ENCODE assay signal across 9 cellular contexts in the genomic region with DNA sequence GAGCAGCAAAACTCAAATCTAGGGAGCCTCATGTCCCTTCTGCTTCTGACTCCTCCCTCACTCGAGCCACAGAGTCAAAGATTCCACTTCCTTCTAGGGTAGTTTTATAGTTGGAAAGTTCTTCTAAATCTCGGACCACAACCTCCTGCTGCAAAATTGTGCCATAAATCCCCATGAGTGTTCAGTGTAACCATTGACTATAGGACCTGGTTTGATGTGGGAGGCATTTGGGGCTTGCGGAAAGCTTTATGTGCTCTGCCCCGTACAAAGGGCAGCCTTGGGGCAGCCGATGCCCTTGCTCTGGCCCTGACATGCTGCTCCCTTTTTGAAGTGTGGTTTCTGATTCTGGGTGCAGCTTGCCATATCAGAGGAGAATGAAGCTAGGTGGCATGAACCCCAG. TPM values are rescaled to one million over a fixed set of nuclear protein-coding genes. Genes with fewer than 3 reads are reported as not detected.
DNase-seq lines count a peak whose midpoint lies in the region; ATAC-seq and TF ChIP-seq lines count a peak whose summit lies in the region.
"Had no signal": no experiment of that assay in that cellular context is flagged by ENCODE, and none has a peak within 500 bp of the region (broad histone marks: within the 10 kb centered on the region; RNA-seq: fewer than 3 reads in every experiment).

No MANE protein-coding gene starts in this region.

- peaks cover 0 to 22% (median 10%) of the 10 kb centered on the region in 4 donors for H3K4me1 ChIP-seq in stomach

- H3K4me3 Mint-ChIP-seq in HFFc6 = no peak overlapping the region
- peak overlapping the region; percentile 77 for H3K4me3 Mint-ChIP-seq in activated CD8-positive, alpha-beta T cell treated with anti-CD3 and anti-CD28 coated beads for 36 hours

- no peaks in the 10 kb centered on the region for H3K27me3 Mint-ChIP-seq in HFFc6 (ENCODE audit: insufficient read depth)
- no peaks in the 10 kb centered on the region for H3K27me3 Mint-ChIP-seq in activated CD8-positive, alpha-beta T cell treated with anti-CD3 and anti-CD28 coated beads for 36 hours

- peak overlapping the region in 2 of 5 donors; percentile 50 to 67 for H3K27ac ChIP-seq in stomach
- H3K27ac ChIP-seq: RWPE1 had no signal

- peak; percentile 75 for DNase-seq in AG10803 (ENCODE audit: low read depth)
- no peak for DNase-seq in HFFc6
- peak; percentile 89 for DNase-seq in activated CD8-positive, alpha-beta T cell treated with anti-CD3 and anti-CD28 coated beads for 36 hours
- peak; percentile 64 for DNase-seq in medulla oblongata (ENCODE audit: extremely low spot score)
- no peak for DNase-seq in stomach
- no peak for DNase-seq in NCI-H187 (lab: John Stamatoyannopoulos, UW)

- 43 to 72% (median 69%) methylated on average over 5 of the region's 5 CpGs for WGBS in stomach, 5 donors

- no peaks in the 10 kb centered on the region for H3K36me3 ChIP-seq in stomach

- H3K4me3 ChIP-seq in AG10803 (ENCODE audit: low read length) = no peak overlapping the region
- no peak overlapping the region for H3K4me3 ChIP-seq in stomach

- no peaks in the 10 kb centered on the region for H3K27me3 ChIP-seq in stomach

- TF ChIP-seq POLR2A in stomach (IDR thresholded peaks at IDR 0.05) = no peak

- H3K9me3 ChIP-seq in stomach = no peaks in the 10 kb centered on the region

- TF ChIP-seq CTCF in AG10803 (conservative IDR thresholded peaks at IDR 0.05; ENCODE audit: low read length) (no peak), HFFc6 (IDR thresholded peaks at IDR 0.05) (no peak), stomach (IDR thresholded peaks at IDR 0.05) (no peak)
- no peak for TF ChIP-seq CTCF in activated CD8-positive, alpha-beta T cell treated with anti-CD3 and anti-CD28 coated beads for 36 hours (IDR thresholded peaks at IDR 0.05)

- H3K27ac Mint-ChIP-seq in HFFc6 = peak overlapping the region; percentile 51
- H3K27ac Mint-ChIP-seq in activated CD8-positive, alpha-beta T cell treated with anti-CD3 and anti-CD28 coated beads for 36 hours = peak overlapping the region; percentile 94

- peaks cover 35% of the 10 kb centered on the region for H3K4me1 Mint-ChIP-seq in HFFc6 (ENCODE audit: low read depth)
- H3K4me1 Mint-ChIP-seq in activated CD8-positive, alpha-beta T cell treated with anti-CD3 and anti-CD28 coated beads for 36 hours (ENCODE audit: low read depth) = peaks cover 70% of the 10 kb centered on the region

- H3K9me3 Mint-ChIP-seq in HFFc6 = no peaks in the 10 kb centered on the region
- peaks cover 5% of the 10 kb centered on the region for H3K9me3 Mint-ChIP-seq in activated CD8-positive, alpha-beta T cell treated with anti-CD3 and anti-CD28 coated beads for 36 hours

- POLR2A ChIA-PET in activated CD8-positive, alpha-beta T cell treated with anti-CD3 and anti-CD28 coated beads for 36 hours (lab: Charles Lee) = interaction anchor here (0.9 to 12.9 kb wide), 16 partner anchors 10 to 172 kb away, joined by 3 to 162 read pairs (median 6); partner anchors contain the start of genes FLOT1 and IER3

- CTCF ChIA-PET in activated CD8-positive, alpha-beta T cell treated with anti-CD3 and anti-CD28 coated beads for 36 hours (lab: Charles Lee) = interaction anchor here (0.7 to 1.5 kb wide), 13 partner anchors 11 to 291 kb away, joined by 3 to 14 read pairs (median 4); partner anchors contain the start of gene FLOT1

- ATAC-seq in activated CD8-positive, alpha-beta T cell treated with anti-CD3 and anti-CD28 coated beads for 36 hours = peak; percentile 73
- ATAC-seq in GM19324 (IDR thresholded peaks at IDR 0.05; ENCODE audit: low FRiP score, unreplicated experiment) (no peak), HG02571 (IDR thresholded peaks at IDR 0.05; ENCODE audit: unreplicated experiment) (no peak)

- no peak for TF ChIP-seq EP300 in stomach (IDR thresholded peaks at IDR 0.05)

- no peaks in the 10 kb centered on the region for H3K36me3 Mint-ChIP-seq in HFFc6 (ENCODE audit: low read depth)
- peaks cover 31% of the 10 kb centered on the region for H3K36me3 Mint-ChIP-seq in activated CD8-positive, alpha-beta T cell treated with anti-CD3 and anti-CD28 coated beads for 36 hours (ENCODE audit: low read depth)

- intact Hi-C loops in activated CD8-positive, alpha-beta T cell treated with anti-CD3 and anti-CD28 coated beads for 36 hours (cut with micrococcal nuclease) = loop anchor here (1.0 to 5.0 kb wide), 3 partner anchors 21 to 46 kb away; partner anchors contain the start of genes FLOT1 and IER3
- intact Hi-C loops in stomach (cut with DNase I; ENCODE audit: low total_unique reads) = no loop called here

RNA-seq across cellular contexts. Expression of gene IER3, which starts 43.6 kb away (rescaled TPM):
- total RNA-seq in HFFc6 (2021; fragmentation: NEBNext Ultra II Directional; extraction: Animal tissue kit (Norgen Biotek cat#: 25700)) = 10 to 100 TPM; 38.1 to 62.4 (median 60.2) TPM
- 100 to 1,000 TPM; 375 to 386 TPM for total RNA-seq in activated CD8-positive, alpha-beta T cell treated with anti-CD3 and anti-CD28 coated beads for 36 hours
- 100 to 1,000 TPM in 2 of 5 donors, 10 to 100 TPM in 3; 16.5 to 144 (median 92.8) TPM for total RNA-seq in stomach
- polyA plus RNA-seq in stomach = 100 to 1,000 TPM; 112 to 187 (median 147) TPM

RNA-seq across cellular contexts. Expression of gene FLOT1, which starts 45.5 kb away (rescaled TPM):
- 100 to 1,000 TPM; 218 to 286 (median 236) TPM for total RNA-seq in HFFc6 (2021; fragmentation: NEBNext Ultra II Directional; extraction: Animal tissue kit (Norgen Biotek cat#: 25700))
- total RNA-seq in activated CD8-positive, alpha-beta T cell treated with anti-CD3 and anti-CD28 coated beads for 36 hours = 100 to 1,000 TPM; 135 TPM
- 100 to 1,000 TPM in 2 of 5 donors, 10 to 100 TPM in 3; 40.6 to 201 (median 74.7) TPM for total RNA-seq in stomach
- polyA plus RNA-seq in stomach = 100 to 1,000 TPM; 145 to 178 (median 151) TPM

Comparison
In these comparisons a context has a peak if more than half of its experiments do, and no peak if none do; other contexts are left out.
1. DNase-seq: peak in AG10803 (single experiment), activated CD8-positive, alpha-beta T cell treated with anti-CD3 and anti-CD28 coated beads for 36 hours (single experiment) and medulla oblongata (single experiment); none in HFFc6 (single experiment), stomach (single experiment) and NCI-H187 (0 of 2).